Comparison of ENCODE assay signal across 1 cellular context in the genomic region with DNA sequence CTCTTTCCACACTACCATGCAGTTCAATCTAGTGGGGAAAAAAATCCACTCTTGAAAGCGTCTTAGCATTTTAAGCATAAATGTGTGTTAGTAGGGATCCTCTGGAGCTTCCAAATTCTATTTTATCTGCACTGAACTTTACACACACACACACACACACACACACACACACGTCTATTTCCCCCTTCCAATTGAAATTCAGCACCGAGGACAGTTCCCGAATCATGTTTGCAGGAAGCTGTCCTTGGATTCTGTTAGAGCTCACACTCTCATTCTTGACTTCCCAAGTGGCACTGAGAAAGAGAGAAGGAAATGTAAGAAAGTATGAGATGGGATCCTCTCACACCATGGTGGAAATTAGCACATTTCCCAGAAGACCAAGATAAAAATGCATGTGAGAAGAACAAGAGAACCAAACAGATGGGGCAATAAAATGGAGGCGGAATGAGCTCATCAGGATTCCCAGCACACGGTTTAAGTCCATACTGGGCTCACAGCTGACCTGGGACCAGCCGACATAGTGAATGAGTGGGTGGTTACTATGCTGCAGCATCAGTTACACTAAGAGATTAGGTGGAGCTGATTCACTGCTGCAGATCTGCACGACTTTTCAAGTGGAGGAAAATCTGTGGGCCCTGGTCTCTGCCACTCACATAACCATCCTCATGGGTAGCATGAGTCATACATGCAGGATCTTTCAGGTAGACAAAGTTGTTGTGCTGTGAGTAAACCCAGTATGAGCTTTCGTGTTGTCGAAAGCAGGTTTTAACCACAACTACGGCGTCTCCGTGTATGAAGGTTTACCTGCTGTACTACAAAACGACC.
TF ChIP-seq lines count a peak whose summit lies in the region.

No MANE protein-coding gene starts in this region.

TF ChIP-seq in A549, 52 proteins besides CTCF, POLR2A, EP300 and RAD21 (continued from another document):
- TF ChIP-seq, protein P1, sequence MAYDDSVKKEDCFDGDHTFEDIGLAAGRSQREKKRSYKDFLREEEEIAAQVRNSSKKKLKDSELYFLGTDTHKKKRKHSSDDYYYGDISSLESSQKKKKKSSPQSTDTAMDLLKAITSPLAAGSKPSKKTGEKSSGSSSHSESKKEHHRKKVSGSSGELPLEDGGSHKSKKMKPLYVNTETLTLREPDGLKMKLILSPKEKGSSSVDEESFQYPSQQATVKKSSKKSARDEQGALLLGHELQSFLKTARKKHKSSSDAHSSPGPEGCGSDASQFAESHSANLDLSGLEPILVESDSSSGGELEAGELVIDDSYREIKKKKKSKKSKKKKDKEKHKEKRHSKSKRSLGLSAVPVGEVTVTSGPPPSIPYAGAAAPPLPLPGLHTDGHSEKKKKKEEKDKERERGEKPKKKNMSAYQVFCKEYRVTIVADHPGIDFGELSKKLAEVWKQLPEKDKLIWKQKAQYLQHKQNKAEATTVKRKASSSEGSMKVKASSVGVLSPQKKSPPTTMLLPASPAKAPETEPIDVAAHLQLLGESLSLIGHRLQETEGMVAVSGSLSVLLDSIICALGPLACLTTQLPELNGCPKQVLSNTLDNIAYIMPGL (CRISPR knock-in tag; IDR thresholded peaks at IDR 0.05; ENCODE audit: borderline replicate concordance), result no peak
- TF ChIP-seq ZFP36 (IDR thresholded peaks at IDR 0.05; ENCODE audit: borderline replicate concordance, partially characterized antibody), result no peak
